In genomic region chr19:17790059-17790780, GRCh38 we compare ENCODE assay signal across 24 cellular contexts. TPM values are rescaled to one million over a fixed set of nuclear protein-coding genes. Genes with fewer than 3 reads are reported as not detected.
DNase-seq lines count a peak whose midpoint lies in the region; ATAC-seq and TF ChIP-seq lines count a peak whose summit lies in the region.
"Had no signal": no experiment of that assay in that cellular context is flagged by ENCODE, and none has a peak within 500 bp of the region (broad histone marks: within the 10 kb centered on the region; RNA-seq: fewer than 3 reads in every experiment).

No MANE protein-coding gene starts in this region.

- H3K9me2 ChIP-seq in HCT116 (ENCODE audit: insufficient read depth), result no peaks in the 10 kb centered on the region

- H3K4me1 Mint-ChIP-seq in activated CD4-positive, alpha-beta T cell treated with anti-CD3 and anti-CD28 coated beads for 36 hours, result peaks cover 29% of the 10 kb centered on the region
- H3K4me1 Mint-ChIP-seq in T-helper 17 cell, result peaks cover 34% of the 10 kb centered on the region
- peaks cover 34 to 43% (median 38%) of the 10 kb centered on the region in 3 donors for H3K4me1 Mint-ChIP-seq in naive B cell

- intact Hi-C loops in activated CD4-positive, alpha-beta T cell treated with anti-CD3 and anti-CD28 coated beads for 36 hours (cut with DNase I, micrococcal nuclease), result no loop called here
- intact Hi-C loops in HCT116 (cut with micrococcal nuclease) (no loop called here), right cardiac atrium (cut with DNase I) (no loop called here)

- no peaks in the 10 kb centered on the region; the same call in 1 of the 2 replicates for H3K79me2 ChIP-seq in HCT116 (ENCODE audit: insufficient read depth, low read length)

- peak overlapping the region; percentile 77 for H3K27ac ChIP-seq in HCT116 (ENCODE audit: low read depth, low read length)
- no peak overlapping the region for H3K27ac ChIP-seq in right cardiac atrium (ENCODE audit: low read length)
- H3K27ac ChIP-seq: thyroid gland had no signal

- H3K4me1 ChIP-seq in HCT116 (ENCODE audit: control insufficient read depth in 1 of 2, insufficient read depth in 2 of 2, low read length in 2 of 2), result peaks cover 42 to 57% of the 10 kb centered on the region in 2 experiments
- no peaks in the 10 kb centered on the region for H3K4me1 ChIP-seq in right cardiac atrium (ENCODE audit: control insufficient read depth, insufficient read depth, low read length)

- H3K4me2 ChIP-seq in HCT116 (ENCODE audit: low read length), result peak overlapping the region; percentile 68

- H3K9me3 ChIP-seq in HCT116 (ENCODE audit: control insufficient read depth in 1 of 2, insufficient read depth in 1 of 2, low read depth in 1 of 2, low read length in 2 of 2) (no peaks in the 10 kb centered on the region), T-helper 17 cell (ENCODE audit: control insufficient read depth, low read length, poor library complexity, severe bottlenecking) (no peaks in the 10 kb centered on the region), right cardiac atrium (ENCODE audit: control insufficient read depth, low read length) (no peaks in the 10 kb centered on the region)
- H3K9me3 ChIP-seq: spleen, thyroid gland had no signal

- no peaks in the 10 kb centered on the region for H3K9me3 Mint-ChIP-seq in activated CD4-positive, alpha-beta T cell treated with anti-CD3 and anti-CD28 coated beads for 36 hours (ENCODE audit: low read depth)
- peaks cover 0 to 2% (median 0%) of the 10 kb centered on the region in 7 donors for H3K9me3 Mint-ChIP-seq in naive B cell

- no peaks in the 10 kb centered on the region for H4K20me1 ChIP-seq in HCT116 (ENCODE audit: insufficient read depth)

- no peak overlapping the region for H2AFZ ChIP-seq in HCT116 (ENCODE audit: low read depth, low read length, poor library complexity, severe bottlenecking)

- peaks cover 22% of the 10 kb centered on the region for H3K36me3 Mint-ChIP-seq in activated CD4-positive, alpha-beta T cell treated with anti-CD3 and anti-CD28 coated beads for 36 hours (ENCODE audit: low read depth)
- H3K36me3 Mint-ChIP-seq in T-helper 17 cell (ENCODE audit: low read depth) (peaks cover 6% of the 10 kb centered on the region), naive B cell (peaks cover 8 to 14% of the 10 kb centered on the region in 2 donors)

- POLR2A ChIA-PET in activated CD4-positive, alpha-beta T cell treated with anti-CD3 and anti-CD28 coated beads for 36 hours (lab: Charles Lee), result interaction anchor here (0.8 kb wide), 1 partner anchor 179 kb away, joined by 3 read pairs; no protein-coding TSS in a partner anchor
- POLR2A ChIA-PET in HCT116 (lab: Charles Lee), result interaction anchor here (1.3 kb wide), 1 partner anchor 40 kb away, joined by 4 read pairs; no protein-coding TSS in a partner anchor

- WGBS in right cardiac atrium, result 66% methylated on average over 6 of the region's 6 CpGs

- no peaks in the 10 kb centered on the region for H3K27me3 ChIP-seq in HCT116 (ENCODE audit: insufficient read depth, low read length)
- no peaks in the 10 kb centered on the region for H3K27me3 ChIP-seq in right cardiac atrium (ENCODE audit: control insufficient read depth, insufficient read depth)

- H3K4me3 Mint-ChIP-seq in activated CD4-positive, alpha-beta T cell treated with anti-CD3 and anti-CD28 coated beads for 36 hours, result no peak overlapping the region
- H3K4me3 Mint-ChIP-seq in T-helper 17 cell (no peak overlapping the region), naive B cell (peak overlapping the region in 2 of 8 donors; percentile 15 to 79)

- ATAC-seq in activated CD4-positive, alpha-beta T cell treated with anti-CD3 and anti-CD28 coated beads for 36 hours, result no peak
- ATAC-seq in HCT116 (peak; percentile 74), T-helper 17 cell (peak; percentile 90), naive B cell (ENCODE audit: low read depth in 2 of 2) (peak; percentile 66 to 75), right cardiac atrium (no peak)

- DNase-seq in activated CD4-positive, alpha-beta T cell treated with anti-CD3 and anti-CD28 coated beads for 36 hours, result peak; percentile 33
- DNase-seq in activated CD4-positive, alpha-beta T cell treated with anti-CD3 and anti-CD28 coated beads, Interleukin-2, amount 50 U/mL, for 1 hour, result no peak
- DNase-seq in HCT116 (ENCODE audit: low read depth, low spot score), result peak; percentile 60
- DNase-seq in T-helper 17 cell, result no peak
- DNase-seq in naive B cell, result no peak
- no peak for DNase-seq in right cardiac atrium
- no peak for DNase-seq in NCI-H2081 (lab: John Stamatoyannopoulos, UW)
- DNase-seq in GM10266 (ENCODE audit: extremely low spot score), result no peak
- DNase-seq: activated CD4-positive, alpha-beta T cell treated with anti-CD3 and anti-CD28 coated beads for 4 hours; activated T-cell treated with anti-CD3 and anti-CD28 coated beads, Interleukin-2, amount 50 U/mL, for 48 hours; amniotic stem cell; caudate nucleus; EL; head of caudate nucleus; mammary epithelial cell; NCI-H146; NCI-H2227 treated with DMSO at 0.1 percent for 48 hours; NK-92 treated with Interleukin-12 subunit alpha and Interleukin-12 subunit beta, amount 100 ng/mL, for 24 hours; spleen; thyroid gland had no signal

- H3K4me3 ChIP-seq in HCT116 (replicated peaks in 1 of 2; ENCODE audit: low read depth in 1 of 2, low read length in 2 of 2), result peak overlapping the region in 1 of 2 experiments; percentile 10; a peak in 1 of 4 replicates
- no peak overlapping the region for H3K4me3 ChIP-seq in right cardiac atrium (ENCODE audit: low read length)
- H3K4me3 ChIP-seq: spleen, thyroid gland had no signal

- CTCF ChIA-PET in activated CD4-positive, alpha-beta T cell treated with anti-CD3 and anti-CD28 coated beads for 36 hours (lab: Charles Lee), result interaction anchor here (0.7 to 2.0 kb wide), 4 partner anchors 9 to 86 kb away, joined by 3 to 5 read pairs (median 5); no protein-coding TSS in a partner anchor
- CTCF ChIA-PET in HCT116 (lab: Charles Lee), result interaction anchor here (0.8 to 1.1 kb wide), 2 partner anchors 24 to 184 kb away, joined by 3 read pairs; no protein-coding TSS in a partner anchor

- TF ChIP-seq RAD21 in HCT116 (IDR thresholded peaks at IDR 0.05; ENCODE audit: low read depth), result no peak

- TF ChIP-seq POLR2A in HCT116 (IDR thresholded peaks at IDR 0.05; ENCODE audit: borderline replicate concordance, extremely low read depth, insufficient read depth, insufficient read length), result no peak

- H3K9ac ChIP-seq in HCT116 (ENCODE audit: low read length), result no peak overlapping the region

- TF ChIP-seq CTCF in HCT116 (IDR thresholded peaks at IDR 0.05 in 2 of 3, conservative IDR thresholded peaks at IDR 0.05 in 1 of 3; ENCODE audit: borderline replicate concordance in 1 of 3, insufficient read depth in 1 of 3, low read depth in 2 of 3, low read length in 2 of 3) (no peak), GM10266 (IDR thresholded peaks at IDR 0.05; ENCODE audit: control insufficient read depth, insufficient read depth, low read depth, missing control alignments) (no peak)

- BruUV-seq in HCT116 (replicated peaks; lab: Mats Ljungman, UMichigan), result no TSS peak

- RAD21 ChIA-PET in HCT116 (lab: Charles Lee; ENCODE audit: low non-redundant PET in 1 of 2, low total read pairs in 2 of 2, uncharacterized antibody in 2 of 2, unreplicated experiment in 2 of 2), result no interaction called here

- H3K27me3 Mint-ChIP-seq in activated CD4-positive, alpha-beta T cell treated with anti-CD3 and anti-CD28 coated beads for 36 hours, result no peaks in the 10 kb centered on the region
- H3K27me3 Mint-ChIP-seq in T-helper 17 cell (no peaks in the 10 kb centered on the region), naive B cell (peaks cover 6 to 18% (median 16%) of the 10 kb centered on the region in 3 donors)

- H3K36me3 ChIP-seq in HCT116 (ENCODE audit: control insufficient read depth in 1 of 2, insufficient read depth in 2 of 2, low read length in 2 of 2), result peaks cover 0 to 1% of the 10 kb centered on the region in 2 experiments; a peak in 1 of 4 replicates
- H3K36me3 ChIP-seq: thyroid gland had no signal

- no peak overlapping the region for H3K27ac Mint-ChIP-seq in activated CD4-positive, alpha-beta T cell treated with anti-CD3 and anti-CD28 coated beads for 36 hours
- H3K27ac Mint-ChIP-seq in T-helper 17 cell (peak overlapping the region; percentile 81), naive B cell (peak overlapping the region in 4 of 6 donors; percentile 13 to 65 (median 40))
- H3K27ac Mint-ChIP-seq: progenitor cell of endocrine pancreas had no signal

TF ChIP-seq in HCT116, 20 proteins besides CTCF, POLR2A, EP300 and RAD21 (continues in another document):
- TF ChIP-seq ZFX (IDR thresholded peaks at IDR 0.05) (no peak), SP1 (IDR thresholded peaks at IDR 0.05; ENCODE audit: low read depth) (peak; percentile 1; the same call in 1 of the 2 replicates), ELF1 (IDR thresholded peaks at IDR 0.05; ENCODE audit: borderline replicate concordance, low read depth) (no peak), CBX3 (IDR thresholded peaks at IDR 0.05; ENCODE audit: low read depth) (no peak), POLR2AphosphoS5 (IDR thresholded peaks at IDR 0.05; ENCODE audit: low read depth, low read length) (no peak)

RNA-seq across cellular contexts. Expression of gene B3GNT3, which starts 4.7 kb away (rescaled TPM):
- total RNA-seq in activated CD4-positive, alpha-beta T cell treated with anti-CD3 and anti-CD28 coated beads for 36 hours, result under 1 TPM; 0.75 to 0.95 TPM
- total RNA-seq in HCT116 (2021; ENCODE audit: unreplicated experiment), result 22.2 TPM
- 30.3 and 34.5 TPM in 2 replicates for polyA plus RNA-seq in HCT116 (2012)
- total RNA-seq in T-helper 17 cell, result under 1 TPM; 0.52 to 0.94 TPM
- polyA plus RNA-seq in naive B cell (ENCODE audit: low read depth in 6 of 6), result not detected
- not detected for total RNA-seq in right cardiac atrium
- not detected for polyA plus RNA-seq in right cardiac atrium
- total RNA-seq: A172, LHCN-M2, progenitor cell of endocrine pancreas had no signal
- polyA plus RNA-seq: neural cell had no signal

RNA-seq across cellular contexts. Expression of gene INSL3, which starts 31.1 kb away (rescaled TPM):
- 1 to 10 TPM; 6.9 to 9.7 TPM for total RNA-seq in activated CD4-positive, alpha-beta T cell treated with anti-CD3 and anti-CD28 coated beads for 36 hours
- 0.96 TPM for total RNA-seq in HCT116 (2021; ENCODE audit: unreplicated experiment)
- polyA plus RNA-seq in HCT116 (2012), result 0.98 and 1.7 TPM in 2 replicates
- 1 to 10 TPM; 5.0 to 9.1 TPM for total RNA-seq in T-helper 17 cell
- 1 to 10 TPM in 2 of 6 donors, under 1 TPM in 3, not detected in 1; 0.49 to 1.8 (median 0.89) TPM for polyA plus RNA-seq in naive B cell (ENCODE audit: low read depth in 6 of 6)
- not detected for total RNA-seq in right cardiac atrium
- polyA plus RNA-seq in right cardiac atrium, result not detected
- total RNA-seq: A172, LHCN-M2, mammary epithelial cell, progenitor cell of endocrine pancreas had no signal
- polyA plus RNA-seq: mammary epithelial cell, neural cell had no signal

RNA-seq across cellular contexts. Expression of gene FCHO1, which starts 38.9 kb away (rescaled TPM):
- 10 to 100 TPM; 50.5 to 51.8 TPM for total RNA-seq in activated CD4-positive, alpha-beta T cell treated with anti-CD3 and anti-CD28 coated beads for 36 hours
- 28.1 TPM for total RNA-seq in HCT116 (2021; ENCODE audit: unreplicated experiment)
- polyA plus RNA-seq in HCT116 (2012), result 36.8 and 37.2 TPM in 2 replicates
- total RNA-seq in T-helper 17 cell, result 10 to 100 TPM; 69.2 to 71.9 TPM
- polyA plus RNA-seq in naive B cell (ENCODE audit: low read depth in 6 of 6), result 10 to 100 TPM; 10.1 to 52.1 (median 25.2) TPM
- total RNA-seq in right cardiac atrium, result 1 to 10 TPM in 3 of 4 donors, under 1 TPM in 1; 0.68 to 1.6 (median 1.3) TPM
- polyA plus RNA-seq in right cardiac atrium, result 0.57 TPM

RNA-seq across cellular contexts. Expression of gene JAK3, which starts 57.6 kb away (rescaled TPM):
- 100 to 1,000 TPM; 174 to 180 TPM for total RNA-seq in activated CD4-positive, alpha-beta T cell treated with anti-CD3 and anti-CD28 coated beads for 36 hours
- total RNA-seq in HCT116 (2021; ENCODE audit: unreplicated experiment) (5.7 TPM), T-helper 17 cell (100 to 1,000 TPM; 149 to 211 TPM), right cardiac atrium (1 to 10 TPM; 1.6 to 5.3 (median 4.0) TPM)
- polyA plus RNA-seq in HCT116 (2012), result 3.7 and 3.8 TPM in 2 replicates
- polyA plus RNA-seq in naive B cell (ENCODE audit: low read depth in 6 of 6) (10 to 100 TPM; 38.5 to 68.7 (median 56.0) TPM), right cardiac atrium (2.2 TPM)
- total RNA-seq: LHCN-M2 had no signal

Comparison
In these comparisons a context has a peak if more than half of its experiments do, and no peak if none do; other contexts are left out.
1. DNase-seq: peak in activated CD4-positive, alpha-beta T cell treated with anti-CD3 and anti-CD28 coated beads for 36 hours (single experiment) and HCT116 (single experiment); none in activated CD4-positive, alpha-beta T cell treated with anti-CD3 and anti-CD28 coated beads, Interleukin-2, amount 50 U/mL, for 1 hour (single experiment), T-helper 17 cell (0 of 3), naive B cell (single experiment), right cardiac atrium (0 of 3), NCI-H2081 (0 of 2) and GM10266 (single experiment).
2. ATAC-seq: peak in HCT116 (single experiment), T-helper 17 cell (single experiment) and naive B cell (2 of 2); none in activated CD4-positive, alpha-beta T cell treated with anti-CD3 and anti-CD28 coated beads for 36 hours (single experiment) and right cardiac atrium (0 of 2).
3. RNA of gene B3GNT3, which starts 4.7 kb away (total RNA-seq): 22.2 TPM in HCT116 (single experiment); 0.75 to 0.95 TPM in activated CD4-positive, alpha-beta T cell treated with anti-CD3 and anti-CD28 coated beads for 36 hours, 0.52 to 0.94 TPM in T-helper 17 cell and not detected in right cardiac atrium; every median in the first group is over 10 times any median in the second.
4. RNA of gene FCHO1, which starts 38.9 kb away (total RNA-seq): 69.2 to 71.9 TPM in T-helper 17 cell, 50.5 to 51.8 TPM in activated CD4-positive, alpha-beta T cell treated with anti-CD3 and anti-CD28 coated beads for 36 hours and 28.1 TPM in HCT116 (single experiment); 0.68 to 1.6 TPM in right cardiac atrium; every median in the first group is over 10 times any median in the second.